Comparison of ENCODE assay signal across 2 cellular contexts in the genomic region with DNA sequence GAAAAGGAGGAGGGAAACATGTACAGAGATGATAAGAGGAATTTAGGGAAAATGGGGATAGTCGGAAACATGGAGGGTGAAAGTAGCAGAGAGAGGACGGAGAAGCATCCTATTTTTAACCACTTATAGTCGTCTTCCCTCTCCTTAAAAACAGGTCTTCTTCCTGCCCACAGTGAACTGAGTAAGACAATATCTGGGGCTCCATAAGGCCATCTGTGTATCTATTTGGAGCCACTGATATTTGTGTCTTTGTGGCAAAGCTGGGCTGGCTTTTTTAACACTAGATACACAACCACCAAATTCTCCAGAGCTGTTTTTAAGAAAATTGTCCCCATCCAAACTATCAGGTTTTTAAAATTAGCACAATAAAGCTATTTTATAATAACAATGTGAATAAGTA.
TF ChIP-seq lines count a peak whose summit lies in the region.

No MANE protein-coding gene starts in this region.

TF ChIP-seq in SK-N-SH, 30 proteins besides CTCF, POLR2A, EP300 and RAD21 (continued from another document):
- TF ChIP-seq, protein P1, sequence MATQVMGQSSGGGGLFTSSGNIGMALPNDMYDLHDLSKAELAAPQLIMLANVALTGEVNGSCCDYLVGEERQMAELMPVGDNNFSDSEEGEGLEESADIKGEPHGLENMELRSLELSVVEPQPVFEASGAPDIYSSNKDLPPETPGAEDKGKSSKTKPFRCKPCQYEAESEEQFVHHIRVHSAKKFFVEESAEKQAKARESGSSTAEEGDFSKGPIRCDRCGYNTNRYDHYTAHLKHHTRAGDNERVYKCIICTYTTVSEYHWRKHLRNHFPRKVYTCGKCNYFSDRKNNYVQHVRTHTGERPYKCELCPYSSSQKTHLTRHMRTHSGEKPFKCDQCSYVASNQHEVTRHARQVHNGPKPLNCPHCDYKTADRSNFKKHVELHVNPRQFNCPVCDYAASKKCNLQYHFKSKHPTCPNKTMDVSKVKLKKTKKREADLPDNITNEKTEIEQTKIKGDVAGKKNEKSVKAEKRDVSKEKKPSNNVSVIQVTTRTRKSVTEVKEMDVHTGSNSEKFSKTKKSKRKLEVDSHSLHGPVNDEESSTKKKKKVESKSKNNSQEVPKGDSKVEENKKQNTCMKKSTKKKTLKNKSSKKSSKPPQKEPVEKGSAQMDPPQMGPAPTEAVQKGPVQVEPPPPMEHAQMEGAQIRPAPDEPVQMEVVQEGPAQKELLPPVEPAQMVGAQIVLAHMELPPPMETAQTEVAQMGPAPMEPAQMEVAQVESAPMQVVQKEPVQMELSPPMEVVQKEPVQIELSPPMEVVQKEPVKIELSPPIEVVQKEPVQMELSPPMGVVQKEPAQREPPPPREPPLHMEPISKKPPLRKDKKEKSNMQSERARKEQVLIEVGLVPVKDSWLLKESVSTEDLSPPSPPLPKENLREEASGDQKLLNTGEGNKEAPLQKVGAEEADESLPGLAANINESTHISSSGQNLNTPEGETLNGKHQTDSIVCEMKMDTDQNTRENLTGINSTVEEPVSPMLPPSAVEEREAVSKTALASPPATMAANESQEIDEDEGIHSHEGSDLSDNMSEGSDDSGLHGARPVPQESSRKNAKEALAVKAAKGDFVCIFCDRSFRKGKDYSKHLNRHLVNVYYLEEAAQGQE (IDR thresholded peaks at IDR 0.05; ENCODE audit: low read depth, low read length): no peak
- no peak for TF ChIP-seq FOSL2 (IDR thresholded peaks at IDR 0.05; ENCODE audit: borderline replicate concordance, low read depth)
- TF ChIP-seq NRF1 (IDR thresholded peaks at IDR 0.05; ENCODE audit: low read depth, low read length): no peak
- no peak for TF ChIP-seq GATA2 (CRISPR knock-in tag; IDR thresholded peaks at IDR 0.05)
- TF ChIP-seq FOXM1 (IDR thresholded peaks at IDR 0.05; ENCODE audit: low read depth): no peak
TF ChIP-seq in SK-N-SH: peak in this region for 0.

TF ChIP-seq in SK-N-SH treated with all-trans-retinoic acid at 6 μM for 48 hours, 23 proteins besides CTCF, POLR2A, EP300 and RAD21 (continued from another document):
- TF ChIP-seq, protein P2, sequence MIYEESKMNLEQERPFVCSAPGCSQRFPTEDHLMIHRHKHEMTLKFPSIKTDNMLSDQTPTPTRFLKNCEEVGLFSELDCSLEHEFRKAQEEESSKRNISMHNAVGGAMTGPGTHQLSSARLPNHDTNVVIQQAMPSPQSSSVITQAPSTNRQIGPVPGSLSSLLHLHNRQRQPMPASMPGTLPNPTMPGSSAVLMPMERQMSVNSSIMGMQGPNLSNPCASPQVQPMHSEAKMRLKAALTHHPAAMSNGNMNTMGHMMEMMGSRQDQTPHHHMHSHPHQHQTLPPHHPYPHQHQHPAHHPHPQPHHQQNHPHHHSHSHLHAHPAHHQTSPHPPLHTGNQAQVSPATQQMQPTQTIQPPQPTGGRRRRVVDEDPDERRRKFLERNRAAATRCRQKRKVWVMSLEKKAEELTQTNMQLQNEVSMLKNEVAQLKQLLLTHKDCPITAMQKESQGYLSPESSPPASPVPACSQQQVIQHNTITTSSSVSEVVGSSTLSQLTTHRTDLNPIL (CRISPR knock-in tag; IDR thresholded peaks at IDR 0.05; ENCODE audit: low read depth): no peak
- TF ChIP-seq, protein P3, sequence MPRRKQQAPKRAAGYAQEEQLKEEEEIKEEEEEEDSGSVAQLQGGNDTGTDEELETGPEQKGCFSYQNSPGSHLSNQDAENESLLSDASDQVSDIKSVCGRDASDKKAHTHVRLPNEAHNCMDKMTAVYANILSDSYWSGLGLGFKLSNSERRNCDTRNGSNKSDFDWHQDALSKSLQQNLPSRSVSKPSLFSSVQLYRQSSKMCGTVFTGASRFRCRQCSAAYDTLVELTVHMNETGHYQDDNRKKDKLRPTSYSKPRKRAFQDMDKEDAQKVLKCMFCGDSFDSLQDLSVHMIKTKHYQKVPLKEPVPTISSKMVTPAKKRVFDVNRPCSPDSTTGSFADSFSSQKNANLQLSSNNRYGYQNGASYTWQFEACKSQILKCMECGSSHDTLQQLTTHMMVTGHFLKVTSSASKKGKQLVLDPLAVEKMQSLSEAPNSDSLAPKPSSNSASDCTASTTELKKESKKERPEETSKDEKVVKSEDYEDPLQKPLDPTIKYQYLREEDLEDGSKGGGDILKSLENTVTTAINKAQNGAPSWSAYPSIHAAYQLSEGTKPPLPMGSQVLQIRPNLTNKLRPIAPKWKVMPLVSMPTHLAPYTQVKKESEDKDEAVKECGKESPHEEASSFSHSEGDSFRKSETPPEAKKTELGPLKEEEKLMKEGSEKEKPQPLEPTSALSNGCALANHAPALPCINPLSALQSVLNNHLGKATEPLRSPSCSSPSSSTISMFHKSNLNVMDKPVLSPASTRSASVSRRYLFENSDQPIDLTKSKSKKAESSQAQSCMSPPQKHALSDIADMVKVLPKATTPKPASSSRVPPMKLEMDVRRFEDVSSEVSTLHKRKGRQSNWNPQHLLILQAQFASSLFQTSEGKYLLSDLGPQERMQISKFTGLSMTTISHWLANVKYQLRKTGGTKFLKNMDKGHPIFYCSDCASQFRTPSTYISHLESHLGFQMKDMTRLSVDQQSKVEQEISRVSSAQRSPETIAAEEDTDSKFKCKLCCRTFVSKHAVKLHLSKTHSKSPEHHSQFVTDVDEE (CRISPR knock-in tag; IDR thresholded peaks at IDR 0.05): no peak
- TF ChIP-seq SNAI2 (CRISPR knock-in tag; IDR thresholded peaks at IDR 0.05): no peak
- no peak for TF ChIP-seq TCF4 (CRISPR knock-in tag; IDR thresholded peaks at IDR 0.05; ENCODE audit: borderline replicate concordance)
- TF ChIP-seq ZFP3 (CRISPR knock-in tag; IDR thresholded peaks at IDR 0.05): no peak
- TF ChIP-seq, protein P4, sequence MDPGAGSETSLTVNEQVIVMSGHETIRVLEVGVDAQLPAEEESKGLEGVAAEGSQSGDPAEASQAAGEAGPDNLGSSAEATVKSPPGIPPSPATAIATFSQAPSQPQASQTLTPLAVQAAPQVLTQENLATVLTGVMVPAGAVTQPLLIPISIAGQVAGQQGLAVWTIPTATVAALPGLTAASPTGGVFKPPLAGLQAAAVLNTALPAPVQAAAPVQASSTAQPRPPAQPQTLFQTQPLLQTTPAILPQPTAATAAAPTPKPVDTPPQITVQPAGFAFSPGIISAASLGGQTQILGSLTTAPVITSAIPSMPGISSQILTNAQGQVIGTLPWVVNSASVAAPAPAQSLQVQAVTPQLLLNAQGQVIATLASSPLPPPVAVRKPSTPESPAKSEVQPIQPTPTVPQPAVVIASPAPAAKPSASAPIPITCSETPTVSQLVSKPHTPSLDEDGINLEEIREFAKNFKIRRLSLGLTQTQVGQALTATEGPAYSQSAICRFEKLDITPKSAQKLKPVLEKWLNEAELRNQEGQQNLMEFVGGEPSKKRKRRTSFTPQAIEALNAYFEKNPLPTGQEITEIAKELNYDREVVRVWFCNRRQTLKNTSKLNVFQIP (CRISPR knock-in tag; IDR thresholded peaks at IDR 0.05; ENCODE audit: borderline replicate concordance, low read depth): no peak
- TF ChIP-seq OSR1 (CRISPR knock-in tag; IDR thresholded peaks at IDR 0.05): no peak
- TF ChIP-seq ARNTL (CRISPR knock-in tag; IDR thresholded peaks at IDR 0.05; ENCODE audit: borderline replicate concordance, low read depth): no peak
